In the genomic region with DNA sequence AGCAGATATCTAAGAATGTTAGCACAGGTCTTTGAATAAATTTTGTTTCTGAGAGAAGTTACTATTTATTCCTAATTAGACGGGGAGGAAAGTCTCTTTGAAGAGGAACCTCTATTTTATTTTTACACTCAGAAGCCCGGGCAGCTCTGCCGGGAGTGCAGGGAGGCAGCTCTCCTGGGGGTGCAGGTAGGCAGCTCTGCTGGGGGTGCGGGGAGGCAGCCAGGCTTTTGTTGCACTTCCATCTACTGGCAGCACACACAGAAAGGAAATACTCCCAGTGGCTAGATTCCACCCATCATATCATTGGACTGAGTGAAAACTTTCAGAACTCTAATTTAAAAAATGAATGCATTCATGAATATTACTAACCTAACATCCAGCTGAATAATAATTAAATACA, we compare ENCODE assay signal across 1 cellular context.
TF ChIP-seq lines count a peak whose summit lies in the region.

No MANE protein-coding gene starts in this region.

TF ChIP-seq in IMR-90, 13 proteins besides CTCF, POLR2A, EP300 and RAD21:
- TF ChIP-seq FOS (IDR thresholded peaks at IDR 0.05; ENCODE audit: low read depth, low read length) (no peak), CHD1 (IDR thresholded peaks at IDR 0.05; ENCODE audit: low read depth, low read length) (no peak), MAFK (IDR thresholded peaks at IDR 0.05; ENCODE audit: low read depth, low read length) (no peak), MAZ (IDR thresholded peaks at IDR 0.05; ENCODE audit: borderline replicate concordance, low read depth, low read length) (no peak), BHLHE40 (IDR thresholded peaks at IDR 0.05; ENCODE audit: low read depth, low read length) (no peak), NFE2L2 (IDR thresholded peaks at IDR 0.05; ENCODE audit: low read depth, low read length) (no peak), CEBPB (IDR thresholded peaks at IDR 0.05; ENCODE audit: low read depth, low read length) (no peak), MXI1 (IDR thresholded peaks at IDR 0.05; ENCODE audit: borderline replicate concordance, low read depth, low read length) (no peak), SMC3 (IDR thresholded peaks at IDR 0.05; ENCODE audit: low read depth, low read length) (no peak), ELK1 (IDR thresholded peaks at IDR 0.05; ENCODE audit: borderline replicate concordance, low read depth, low read length) (no peak), RCOR1 (IDR thresholded peaks at IDR 0.05; ENCODE audit: insufficient replicate concordance, low read length) (no peak), RFX5 (IDR thresholded peaks at IDR 0.05; ENCODE audit: low read depth, low read length) (no peak)
- TF ChIP-seq, protein P1, sequence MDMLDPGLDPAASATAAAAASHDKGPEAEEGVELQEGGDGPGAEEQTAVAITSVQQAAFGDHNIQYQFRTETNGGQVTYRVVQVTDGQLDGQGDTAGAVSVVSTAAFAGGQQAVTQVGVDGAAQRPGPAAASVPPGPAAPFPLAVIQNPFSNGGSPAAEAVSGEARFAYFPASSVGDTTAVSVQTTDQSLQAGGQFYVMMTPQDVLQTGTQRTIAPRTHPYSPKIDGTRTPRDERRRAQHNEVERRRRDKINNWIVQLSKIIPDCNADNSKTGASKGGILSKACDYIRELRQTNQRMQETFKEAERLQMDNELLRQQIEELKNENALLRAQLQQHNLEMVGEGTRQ (IDR thresholded peaks at IDR 0.05; ENCODE audit: low read depth, low read length) = no peak
